In genomic region chrX:110436497-110436896, GRCh38 we compare ENCODE assay signal across 2 cellular contexts.
TF ChIP-seq lines count a peak whose summit lies in the region.

No MANE protein-coding gene starts in this region.

TF ChIP-seq in HepG2, 621 proteins besides CTCF, POLR2A, EP300 and RAD21 (continued from another document):
- no peak for TF ChIP-seq BRF2 (CRISPR knock-in tag; IDR thresholded peaks at IDR 0.05)
- no peak for TF ChIP-seq SETDB1 (CRISPR knock-in tag; IDR thresholded peaks at IDR 0.05; ENCODE audit: borderline replicate concordance)
- no peak for TF ChIP-seq ZNF615 (CRISPR knock-in tag; IDR thresholded peaks at IDR 0.05; ENCODE audit: borderline replicate concordance)
- TF ChIP-seq KAT7 (CRISPR knock-in tag; IDR thresholded peaks at IDR 0.05; ENCODE audit: borderline replicate concordance), result no peak
- no peak for TF ChIP-seq HMGA1 (CRISPR knock-in tag; conservative IDR thresholded peaks at IDR 0.05)
- no peak for TF ChIP-seq ZNF180 (CRISPR knock-in tag; IDR thresholded peaks at IDR 0.05; ENCODE audit: borderline replicate concordance, low read depth)
- no peak for TF ChIP-seq HNF4A (CRISPR knock-in tag; IDR thresholded peaks at IDR 0.05)
- no peak for TF ChIP-seq RFXAP (CRISPR knock-in tag; IDR thresholded peaks at IDR 0.05; ENCODE audit: borderline replicate concordance)
- TF ChIP-seq ZNF564 (CRISPR knock-in tag; IDR thresholded peaks at IDR 0.05), result no peak
- no peak for TF ChIP-seq ZNF318 (CRISPR knock-in tag; IDR thresholded peaks at IDR 0.05)
- TF ChIP-seq BRD4 (CRISPR knock-in tag; IDR thresholded peaks at IDR 0.05), result no peak
- TF ChIP-seq NR1H2 (CRISPR knock-in tag; IDR thresholded peaks at IDR 0.05; ENCODE audit: borderline replicate concordance, low read depth), result no peak
- no peak for TF ChIP-seq FOXA3 (CRISPR knock-in tag; IDR thresholded peaks at IDR 0.05)
- TF ChIP-seq KDM6A (CRISPR knock-in tag; IDR thresholded peaks at IDR 0.05; ENCODE audit: low read depth), result no peak
- no peak for TF ChIP-seq USF2 (IDR thresholded peaks at IDR 0.05; ENCODE audit: low read depth, low read length)
- no peak for TF ChIP-seq USF2 (CRISPR knock-in tag; IDR thresholded peaks at IDR 0.05; ENCODE audit: borderline replicate concordance)

TF ChIP-seq in WTC11, 78 proteins besides CTCF, POLR2A, EP300 and RAD21 (continued from another document):
- TF ChIP-seq AR (CRISPR knock-in tag; IDR thresholded peaks at IDR 0.05) (no peak), MXD4 (CRISPR knock-in tag; IDR thresholded peaks at IDR 0.05; ENCODE audit: borderline replicate concordance) (no peak)
